1 cellular context compared by ENCODE assay signal in the genomic region with DNA sequence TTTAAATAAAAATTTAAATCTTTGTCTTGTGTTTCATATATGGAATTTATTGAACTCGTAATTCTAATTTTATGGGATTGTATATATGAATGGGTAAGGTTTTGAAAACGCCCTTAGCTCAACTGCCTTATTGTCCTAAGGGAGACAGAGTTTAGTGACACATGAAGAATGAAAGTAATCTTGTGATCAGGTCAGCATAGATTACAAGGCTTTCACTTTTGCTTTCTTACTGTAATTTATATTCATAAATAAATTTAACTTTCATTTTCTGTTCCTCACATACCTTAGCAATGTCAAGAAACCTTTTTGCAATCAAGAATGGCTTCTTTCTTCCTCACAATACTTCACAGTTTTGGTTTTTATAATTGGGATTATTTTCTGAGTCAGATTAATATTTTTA.
TF ChIP-seq lines count a peak whose summit lies in the region.

No MANE protein-coding gene starts in this region.

TF ChIP-seq in HepG2, 621 proteins besides CTCF, POLR2A, EP300 and RAD21:
- TF ChIP-seq RFX1 (IDR thresholded peaks at IDR 0.05) (no peak), JUN (CRISPR knock-in tag; IDR thresholded peaks at IDR 0.05) (no peak), SRSF9 (IDR thresholded peaks at IDR 0.05; ENCODE audit: borderline replicate concordance, insufficient read depth, low read depth, low read length, poor library complexity, severe bottlenecking) (no peak)
